Comparison of ENCODE assay signal across 8 cellular contexts in the genomic region with DNA sequence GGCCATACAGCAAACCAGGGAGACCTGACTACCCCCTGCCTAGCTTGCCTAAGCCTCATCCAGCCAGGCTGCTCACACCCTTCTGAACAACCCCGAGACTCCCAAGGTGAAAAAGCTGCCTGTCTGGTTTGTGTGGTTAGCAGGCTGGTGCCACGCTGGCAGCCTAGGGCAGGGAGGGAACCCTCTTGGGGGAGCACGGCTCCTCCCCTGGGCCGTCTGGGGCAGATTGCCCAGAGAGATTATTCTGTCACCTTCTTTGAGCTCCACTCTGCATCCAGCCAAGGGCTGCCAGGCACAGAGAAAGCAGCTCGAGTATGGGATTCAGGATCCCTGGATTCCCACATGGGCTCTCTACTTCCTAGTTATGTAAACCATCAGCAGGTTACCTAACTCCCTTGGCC. TPM values are rescaled to one million over a fixed set of nuclear protein-coding genes. Genes with fewer than 3 reads are reported as not detected.
DNase-seq lines count a peak whose midpoint lies in the region; ATAC-seq and TF ChIP-seq lines count a peak whose summit lies in the region.

No MANE protein-coding gene starts in this region.

- peaks cover 15% of the 10 kb centered on the region for H3K4me1 Mint-ChIP-seq in brain
- H3K4me1 Mint-ChIP-seq in naive thymus-derived CD4-positive, alpha-beta T cell: peaks cover 4 to 18% (median 13%) of the 10 kb centered on the region in 7 donors

- H3K4me1 ChIP-seq in naive thymus-derived CD4-positive, alpha-beta T cell (ENCODE audit: control insufficient read depth in 2 of 2, insufficient read depth in 2 of 2, low read length in 2 of 2): peaks cover 13 to 14% of the 10 kb centered on the region in 2 donors

- H3K27me3 Mint-ChIP-seq in brain: no peaks in the 10 kb centered on the region
- H3K27me3 Mint-ChIP-seq in naive thymus-derived CD4-positive, alpha-beta T cell: peaks cover 0 to 26% (median 6%) of the 10 kb centered on the region in 5 donors

- peak; percentile 88 for ATAC-seq in naive thymus-derived CD4-positive, alpha-beta T cell
- no peak for ATAC-seq in HG03469 (IDR thresholded peaks at IDR 0.05; ENCODE audit: unreplicated experiment)
- no peak for ATAC-seq in GM18511 (IDR thresholded peaks at IDR 0.05; ENCODE audit: unreplicated experiment)

- POLR2A ChIA-PET in naive thymus-derived CD4-positive, alpha-beta T cell (lab: Charles Lee): interaction anchor here (0.7 kb wide), 1 partner anchor 27 kb away, joined by 3 read pairs; no protein-coding TSS in a partner anchor

- H3K36me3 Mint-ChIP-seq in brain: peaks cover 14% of the 10 kb centered on the region
- H3K36me3 Mint-ChIP-seq in naive thymus-derived CD4-positive, alpha-beta T cell: peaks cover 0 to 6% (median 0%) of the 10 kb centered on the region in 5 donors

- no peak overlapping the region for H3K4me3 Mint-ChIP-seq in brain
- no peak overlapping the region for H3K4me3 Mint-ChIP-seq in naive thymus-derived CD4-positive, alpha-beta T cell

- DNase-seq in ELR (ENCODE audit: low read depth) (peak; percentile 17), NCI-H226 (peak; percentile 40), NCI-H446 treated with DMSO at 0.1 percent for 48 hours (lab: John Stamatoyannopoulos, UW) (no peak), NOMO-1 (lab: John Stamatoyannopoulos, UW; ENCODE audit: unreplicated experiment in 2 of 2) (no peak)
- peak in 7 of 9 donors; percentile 19 to 55 (median 38) for DNase-seq in naive thymus-derived CD4-positive, alpha-beta T cell

- no peaks in the 10 kb centered on the region for H3K36me3 ChIP-seq in naive thymus-derived CD4-positive, alpha-beta T cell (ENCODE audit: control insufficient read depth in 2 of 3, insufficient read depth in 3 of 3, low read length in 3 of 3)

- TF ChIP-seq CTCF in brain (conservative IDR thresholded peaks at IDR 0.05): no peak

- intact Hi-C loops in naive thymus-derived CD4-positive, alpha-beta T cell (cut with micrococcal nuclease): no loop called here

- no peaks in the 10 kb centered on the region for H3K9me3 ChIP-seq in naive thymus-derived CD4-positive, alpha-beta T cell (ENCODE audit: control insufficient read depth in 2 of 3, low read length in 3 of 3)

- no peaks in the 10 kb centered on the region for H3K27me3 ChIP-seq in naive thymus-derived CD4-positive, alpha-beta T cell (ENCODE audit: control insufficient read depth in 2 of 2, insufficient read depth in 2 of 2, low read length in 2 of 2)

- peak overlapping the region in 4 of 5 experiments; percentile 28 to 88 (median 74) for H3K27ac Mint-ChIP-seq in brain
- H3K27ac Mint-ChIP-seq in naive thymus-derived CD4-positive, alpha-beta T cell: peak overlapping the region in 4 of 9 donors; percentile 2 to 45 (median 12)

- H3K4me3 ChIP-seq in naive thymus-derived CD4-positive, alpha-beta T cell (ENCODE audit: low read length): no peak overlapping the region

- H3K27ac ChIP-seq in naive thymus-derived CD4-positive, alpha-beta T cell (ENCODE audit: low read depth, low read length): no peak overlapping the region

- H3K9me3 Mint-ChIP-seq in brain: no peaks in the 10 kb centered on the region
- no peaks in the 10 kb centered on the region for H3K9me3 Mint-ChIP-seq in naive thymus-derived CD4-positive, alpha-beta T cell

- CTCF ChIA-PET in naive thymus-derived CD4-positive, alpha-beta T cell (lab: Charles Lee): no interaction called here

RNA-seq across cellular contexts. Expression of gene TCEA3, which starts 27.5 kb away (rescaled TPM):
- 2.2 TPM for polyA plus RNA-seq in brain (ENCODE audit: insufficient read depth, low read depth, low replicate concordance)
- 10 to 100 TPM; 20.2 to 59.2 (median 49.3) TPM for total RNA-seq in naive thymus-derived CD4-positive, alpha-beta T cell
- 10 to 100 TPM; 34.4 to 57.2 TPM for polyA plus RNA-seq in naive thymus-derived CD4-positive, alpha-beta T cell

RNA-seq across cellular contexts. Expression of gene ASAP3, which starts 32.0 kb away (rescaled TPM):
- polyA plus RNA-seq in brain (ENCODE audit: insufficient read depth, low read depth, low replicate concordance): 7.9 TPM
- total RNA-seq in naive thymus-derived CD4-positive, alpha-beta T cell: 1 to 10 TPM in 4 of 5 experiments, under 1 TPM in 1; 0.12 to 8.8 (median 1.7) TPM
- polyA plus RNA-seq in naive thymus-derived CD4-positive, alpha-beta T cell: under 1 TPM; 0.26 to 0.47 TPM

Comparison
In these comparisons a context has a peak if more than half of its experiments do, and no peak if none do; other contexts are left out.
1. DNase-seq: peak in ELR (single experiment), NCI-H226 (single experiment) and naive thymus-derived CD4-positive, alpha-beta T cell (7 of 9); none in NCI-H446 treated with DMSO at 0.1 percent for 48 hours (single experiment) and NOMO-1 (0 of 2).
2. RNA of gene TCEA3, which starts 27.5 kb away (polyA plus RNA-seq): 34.4 to 57.2 TPM in naive thymus-derived CD4-positive, alpha-beta T cell; 2.2 TPM in brain (single experiment); every median in the first group is over 10 times any median in the second.